Comparison of ENCODE assay signal across 8 cellular contexts in the genomic region with DNA sequence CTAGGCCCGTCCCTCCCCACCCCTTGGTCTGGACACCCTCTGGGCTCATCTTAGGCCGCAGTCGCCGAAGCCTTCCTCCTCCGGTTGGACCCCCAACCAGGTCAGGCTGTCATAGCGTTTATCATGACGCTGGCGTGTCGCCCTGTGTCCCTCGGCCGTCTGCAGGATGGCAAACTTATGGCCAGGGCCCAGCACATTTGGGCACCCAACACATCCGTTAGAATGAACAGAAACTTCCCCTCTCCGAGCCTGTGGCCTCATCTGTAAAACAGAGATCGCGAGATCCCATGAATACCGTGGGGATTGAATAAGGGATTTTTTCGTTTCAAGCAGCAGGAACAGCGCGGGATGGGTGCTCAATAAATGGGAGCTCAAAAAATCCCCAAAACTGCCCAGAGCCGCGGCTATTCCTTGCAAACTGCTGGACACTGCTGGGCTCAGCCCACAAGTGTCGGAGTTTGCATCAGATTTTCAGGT. TPM values are rescaled to one million over a fixed set of nuclear protein-coding genes. Genes with fewer than 3 reads are reported as not detected.
A peak's percentile ranks its signal among the peaks of the same experiment; 100 is the strongest.
DNase-seq lines count a peak whose midpoint lies in the region; ATAC-seq and TF ChIP-seq lines count a peak whose summit lies in the region.

No MANE protein-coding gene starts in this region.

- peak; percentile 85 for DNase-seq in DMS53 (lab: John Stamatoyannopoulos, UW)
- peak; percentile 23 for DNase-seq in SK-N-DZ (ENCODE audit: low spot score)
- peak in 3 of 10 donors; percentile 19 to 40 (median 38) for DNase-seq in dorsolateral prefrontal cortex
- no peak for DNase-seq in vagina (ENCODE audit: extremely low spot score in 2 of 2)
- DNase-seq in activated effector memory CD4-positive, alpha-beta T cell treated with anti-CD3 and anti-CD28 coated beads, Interleukin-2, amount 50 U/mL, for 16 hours: no peak

- H3K9me3 ChIP-seq in mononuclear cell (ENCODE audit: low read depth, low read length) (no peaks in the 10 kb centered on the region), vagina (no peaks in the 10 kb centered on the region)

- H3K27ac ChIP-seq in dorsolateral prefrontal cortex (peak overlapping the region; percentile 51 to 97 (median 91)), vagina (peak overlapping the region; percentile 92)

- ATAC-seq in GM19043 (IDR thresholded peaks at IDR 0.05; ENCODE audit: low read depth, unreplicated experiment): peak; percentile 28
- ATAC-seq in HG03159 (IDR thresholded peaks at IDR 0.05; ENCODE audit: unreplicated experiment): peak; percentile 31

- H3K36me3 ChIP-seq in vagina: no peaks in the 10 kb centered on the region

- H3K4me3 ChIP-seq in dorsolateral prefrontal cortex (peak overlapping the region; percentile 73 to 100 (median 93)), mononuclear cell (ENCODE audit: low read length) (peak overlapping the region; percentile 98), vagina (peak overlapping the region; percentile 80 to 93)

- TF ChIP-seq CTCF in dorsolateral prefrontal cortex (IDR thresholded peaks at IDR 0.05 in 54 of 56, conservative IDR thresholded peaks at IDR 0.05 in 2 of 56; ENCODE audit: low read depth in 1 of 56, partially characterized antibody in 56 of 56) (no peak), vagina (IDR thresholded peaks at IDR 0.05) (no peak)

- no peaks in the 10 kb centered on the region for H3K27me3 ChIP-seq in dorsolateral prefrontal cortex
- H3K27me3 ChIP-seq in mononuclear cell (ENCODE audit: insufficient read depth, low read length): no peaks in the 10 kb centered on the region
- H3K27me3 ChIP-seq in vagina: no peaks in the 10 kb centered on the region

- TF ChIP-seq POLR2A in vagina (IDR thresholded peaks at IDR 0.05): no peak

- intact Hi-C loops in dorsolateral prefrontal cortex (cut with DNase I) (loop anchor here (5.0 kb wide), 2 partner anchors 133 to 272 kb away; a partner anchor contains a TSS), vagina (cut with DNase I) (no loop called here)

- H3K4me1 ChIP-seq in mononuclear cell (ENCODE audit: insufficient read depth, low read length): peaks cover 37% of the 10 kb centered on the region
- H3K4me1 ChIP-seq in vagina: peaks cover 38% of the 10 kb centered on the region

RNA-seq across cellular contexts. Expression of a gene that starts 0.6 kb away (rescaled TPM):
- 26.0 and 28.2 TPM in 2 replicates for polyA plus RNA-seq in SK-N-DZ (2014; cell fraction: cytosol; rRNA removed)
- polyA plus RNA-seq in SK-N-DZ (2014; cell fraction: nucleus; rRNA removed): 90.4 and 109 TPM in 2 replicates
- total RNA-seq in dorsolateral prefrontal cortex (10 to 100 TPM; 24.1 to 55.6 (median 34.6) TPM), mononuclear cell (34.5 TPM), vagina (40.5 TPM)

Comparison
In these comparisons a context has a peak if more than half of its experiments do, and no peak if none do; other contexts are left out.
1. DNase-seq: peak in DMS53 (single experiment) and SK-N-DZ (single experiment); none in vagina (0 of 2) and activated effector memory CD4-positive, alpha-beta T cell treated with anti-CD3 and anti-CD28 coated beads, Interleukin-2, amount 50 U/mL, for 16 hours (single experiment).
2. Peak in every context shown above with its lines, with median percentiles within 50 percentile points of each other: H3K4me3 ChIP-seq.